22 cellular contexts compared by ENCODE assay signal in the genomic region with DNA sequence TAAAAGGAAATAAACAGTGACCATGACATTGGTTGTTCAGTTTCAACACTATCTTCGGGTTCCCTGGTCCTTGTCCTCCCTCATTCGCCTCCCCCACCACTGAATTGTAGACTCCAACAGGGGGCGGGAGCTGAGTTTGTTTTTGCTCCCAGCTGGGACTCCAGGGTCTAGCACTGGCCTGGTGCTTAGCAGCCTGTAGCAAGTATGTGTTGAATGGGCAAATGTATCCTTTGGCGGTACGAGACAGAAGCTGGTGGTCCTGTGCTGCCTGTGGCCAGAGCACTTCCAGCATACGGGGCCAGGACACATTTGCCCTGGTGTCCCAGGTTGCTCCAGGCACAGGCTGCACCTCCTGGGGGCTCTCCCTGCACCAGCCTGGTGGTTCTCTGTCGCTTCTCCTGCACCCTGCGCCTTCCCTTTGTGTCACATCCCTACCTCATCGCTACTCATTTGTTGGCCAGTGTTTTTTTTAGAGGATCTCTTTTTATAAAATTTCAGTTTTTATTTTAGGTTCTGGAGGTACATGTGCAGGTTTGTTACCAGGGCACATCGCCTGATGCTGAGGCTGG. TPM values are rescaled to one million over a fixed set of nuclear protein-coding genes. Genes with fewer than 3 reads are reported as not detected.
"Had no signal": no experiment of that assay in that cellular context is flagged by ENCODE, and none has a peak within 500 bp of the region (broad histone marks: within the 10 kb centered on the region; RNA-seq: fewer than 3 reads in every experiment).

No MANE protein-coding gene starts in this region.

- H3K9me3 ChIP-seq: breast epithelium, gastrocnemius medialis, transverse colon, uterus had no signal

- H3K4me1 ChIP-seq: breast epithelium, gastrocnemius medialis, transverse colon, uterus had no signal

- H3K27ac ChIP-seq: breast epithelium, gastrocnemius medialis, SK-N-MC, transverse colon, uterus, VCaP had no signal

- DNase-seq: activated CD4-positive, alpha-beta memory T cell treated with anti-CD3 and anti-CD28 coated beads, Interleukin-2, amount 10 ng/mL, durations not matched to agents 7 days and 5 days; activated CD4-positive, alpha-beta T cell treated with anti-CD3 and anti-CD28 coated beads, Interleukin-2, amount 10 ng/mL, durations not matched to agents 24 days and 14 days; activated T-cell treated with anti-CD3 and anti-CD28 coated beads, Interleukin-2, amount 50 U/mL, for 24 hours; effector memory CD8-positive, alpha-beta T cell; gastrocnemius medialis; stimulated activated CD4-positive, alpha-beta T cell treated with anti-CD3 and anti-CD28 coated beads, Interleukin-4, amount 100 ng/mL, for 1 hour; stimulated activated naive CD4-positive, alpha-beta T cell treated with Interleukin-2 at 50 U/mL for 16 hours; SW 1271; T-helper 2 cell; transverse colon; uterus had no signal

- H3K4me3 Mint-ChIP-seq: activated CD4-positive, alpha-beta memory T cell treated with anti-CD3 and anti-CD28 coated beads, Interleukin-2, amount 10 ng/mL, durations not matched to agents 7 days and 5 days; activated CD4-positive, alpha-beta T cell treated with anti-CD3 and anti-CD28 coated beads, Interleukin-2, amount 10 ng/mL, durations not matched to agents 24 days and 14 days; activated naive CD8-positive, alpha-beta T cell; activated T-cell treated with anti-CD3 and anti-CD28 coated beads, Interleukin-2, amount 50 U/mL, for 24 hours; activated T-helper 17 cell treated with anti-CD3 and anti-CD28 coated beads, Interleukin-2, amount 50 U/mL, for 72 hours; dendritic cell treated with granulocyte-macrophage colony-stimulating factor and Interleukin-4, amounts not matched to agents 40 ng/mL and 50 ng/mL, for 4 days; effector memory CD8-positive, alpha-beta T cell; memory B cell had no signal

- H3K4me3 ChIP-seq: breast epithelium, gastrocnemius medialis, SK-N-MC, transverse colon, uterus had no signal

- ATAC-seq: activated CD4-positive, CD25-positive, alpha-beta regulatory T cell treated with anti-CD3 and anti-CD28 coated beads, Interleukin-2, amount 50 U/mL, for 24 hours; activated T-helper 17 cell treated with anti-CD3 and anti-CD28 coated beads, Interleukin-2, amount 50 U/mL, for 72 hours; effector memory CD8-positive, alpha-beta T cell; esophagus mucosa; gastrocnemius medialis had no signal

- H3K27me3 ChIP-seq: gastrocnemius medialis, transverse colon, uterus had no signal

- H3K27me3 Mint-ChIP-seq: activated CD4-positive, alpha-beta memory T cell treated with anti-CD3 and anti-CD28 coated beads, Interleukin-2, amount 10 ng/mL, durations not matched to agents 7 days and 5 days; activated CD4-positive, alpha-beta T cell treated with anti-CD3 and anti-CD28 coated beads, Interleukin-2, amount 10 ng/mL, durations not matched to agents 24 days and 14 days had no signal

- H3K36me3 ChIP-seq: breast epithelium, gastrocnemius medialis, transverse colon, uterus had no signal

- H3K27ac Mint-ChIP-seq: activated CD4-positive, alpha-beta memory T cell treated with anti-CD3 and anti-CD28 coated beads, Interleukin-2, amount 10 ng/mL, durations not matched to agents 7 days and 5 days; activated CD4-positive, alpha-beta T cell treated with anti-CD3 and anti-CD28 coated beads, Interleukin-2, amount 10 ng/mL, durations not matched to agents 24 days and 14 days; activated naive CD8-positive, alpha-beta T cell; activated T-cell treated with anti-CD3 and anti-CD28 coated beads, Interleukin-2, amount 50 U/mL, for 24 hours; activated T-helper 17 cell treated with anti-CD3 and anti-CD28 coated beads, Interleukin-2, amount 50 U/mL, for 72 hours; dendritic cell treated with granulocyte-macrophage colony-stimulating factor and Interleukin-4, amounts not matched to agents 40 ng/mL and 50 ng/mL, for 4 days; effector memory CD8-positive, alpha-beta T cell; memory B cell had no signal

- H3K36me3 Mint-ChIP-seq: activated naive CD8-positive, alpha-beta T cell had no signal

- H3K4me1 Mint-ChIP-seq: activated CD4-positive, alpha-beta memory T cell treated with anti-CD3 and anti-CD28 coated beads, Interleukin-2, amount 10 ng/mL, durations not matched to agents 7 days and 5 days; activated CD4-positive, alpha-beta T cell treated with anti-CD3 and anti-CD28 coated beads, Interleukin-2, amount 10 ng/mL, durations not matched to agents 24 days and 14 days; activated T-helper 17 cell treated with anti-CD3 and anti-CD28 coated beads, Interleukin-2, amount 50 U/mL, for 72 hours; memory B cell had no signal

RNA-seq across cellular contexts. Expression of gene PHACTR3, which starts 40.1 kb away (rescaled TPM):
- total RNA-seq: activated CD4-positive, alpha-beta memory T cell treated with anti-CD3 and anti-CD28 coated beads, Interleukin-2, amount 10 ng/mL, durations not matched to agents 7 days and 5 days; activated CD4-positive, alpha-beta T cell treated with anti-CD3 and anti-CD28 coated beads, Interleukin-2, amount 10 ng/mL, durations not matched to agents 24 days and 14 days; activated T-helper 17 cell treated with anti-CD3 and anti-CD28 coated beads, Interleukin-2, amount 50 U/mL, for 72 hours; endothelial cell of umbilical vein; esophagus mucosa; myocyte had no signal
- polyA plus RNA-seq: endothelial cell of umbilical vein had no signal
